ENCODE assay signal across 10 cellular contexts in genomic region chr17:27241346-27241946, GRCh38. TPM values are rescaled to one million over a fixed set of nuclear protein-coding genes. Genes with fewer than 3 reads are reported as not detected.
DNase-seq lines count a peak whose midpoint lies in the region; ATAC-seq, FAIRE-seq and TF ChIP-seq lines count a peak whose summit lies in the region.
"Had no signal": no experiment of that assay in that cellular context is flagged by ENCODE, and none has a peak within 500 bp of the region (broad histone marks: within the 10 kb centered on the region; RNA-seq: fewer than 3 reads in every experiment).

No MANE protein-coding gene starts in this region.

- H2AK5ac ChIP-seq in mesenchymal stem cell (ENCODE audit: low read length, severe bottlenecking) = no peak overlapping the region

- no peak for TF ChIP-seq POLR2A in HepG2 (IDR thresholded peaks at IDR 0.05; ENCODE audit: insufficient read depth in 1 of 2, low read depth in 2 of 2, low read length in 2 of 2)

- H3K4me2 ChIP-seq in parathyroid adenoma (ENCODE audit: low read length) (no peak overlapping the region), mesenchymal stem cell (ENCODE audit: low read length, poor library complexity, severe bottlenecking) (no peak overlapping the region), HepG2 (ENCODE audit: low read depth, low read length) (no peak overlapping the region)

- H2BK5ac ChIP-seq in mesenchymal stem cell (ENCODE audit: low read depth, low read length, poor library complexity, severe bottlenecking) = no peak overlapping the region

- H2BK120ac ChIP-seq in mesenchymal stem cell (ENCODE audit: low read depth, low read length) = no peak overlapping the region

- no peak overlapping the region for H3K9ac ChIP-seq in parathyroid adenoma
- no peak overlapping the region for H3K9ac ChIP-seq in mesenchymal stem cell (ENCODE audit: low read length)
- no peak overlapping the region for H3K9ac ChIP-seq in HepG2 (ENCODE audit: insufficient read depth, low read depth, low read length)

- no peak overlapping the region for H3K23ac ChIP-seq in mesenchymal stem cell (ENCODE audit: low read length in 2 of 2)

- H3K36me3 ChIP-seq in parathyroid adenoma (ENCODE audit: control insufficient read depth, insufficient read depth, low read length) (no peaks in the 10 kb centered on the region), mesenchymal stem cell (ENCODE audit: control insufficient read depth in 1 of 2, insufficient read depth in 2 of 2, low read depth in 1 of 2, low read length in 2 of 2) (no peaks in the 10 kb centered on the region), HepG2 (replicated peaks in 1 of 2; ENCODE audit: control insufficient read depth in 1 of 2, insufficient read depth in 2 of 2, low read length in 2 of 2) (no peaks in the 10 kb centered on the region)
- H3K36me3 ChIP-seq: SJCRH30 had no signal

- TF ChIP-seq CTCF in VCaP (conservative IDR thresholded peaks at IDR 0.05) (no peak), parathyroid adenoma (IDR thresholded peaks at IDR 0.05) (no peak), HepG2 (CRISPR knock-in tag; IDR thresholded peaks at IDR 0.05) (no peak)

- in situ Hi-C loops in HepG2 (cut with HindIII; ENCODE audit: extremely low pct_ligation_motif_present, low pct_unique_long_range_greater_than_20kb) = no loop called here

- no peak overlapping the region for H3K4ac ChIP-seq in mesenchymal stem cell (ENCODE audit: low read depth in 1 of 2, low read length in 2 of 2)

- H3K27me3 ChIP-seq in parathyroid adenoma (ENCODE audit: control insufficient read depth, insufficient read depth, low read length) (no peaks in the 10 kb centered on the region), mesenchymal stem cell (ENCODE audit: control insufficient read depth in 1 of 2, insufficient read depth in 1 of 2, low read length in 2 of 2) (no peaks in the 10 kb centered on the region), HepG2 (ENCODE audit: control insufficient read depth in 1 of 2, insufficient read depth in 2 of 2, low read length in 2 of 2) (peaks cover 2 to 16% of the 10 kb centered on the region in 2 experiments; a peak in 3 of 5 replicates)
- H3K27me3 ChIP-seq: SJCRH30 had no signal

- intact Hi-C loops in HepG2 (cut with micrococcal nuclease; ENCODE audit: unreplicated experiment) = no loop called here

- no peak overlapping the region for H3K14ac ChIP-seq in mesenchymal stem cell (ENCODE audit: low read length in 2 of 2)

- H3K18ac ChIP-seq in mesenchymal stem cell (ENCODE audit: low read depth in 1 of 2, low read length in 2 of 2) = no peak overlapping the region

- no peaks in the 10 kb centered on the region for H4K20me1 ChIP-seq in HepG2 (ENCODE audit: insufficient read depth, low read length)

- FAIRE-seq in HepG2 (lab: Jason Lieb, UNC) = no peak
- FAIRE-seq: colon had no signal

- H2BK15ac ChIP-seq in mesenchymal stem cell (ENCODE audit: low read depth, poor library complexity, severe bottlenecking) = no peak overlapping the region

- CTCF ChIA-PET in HepG2 (lab: Yijun Ruan, JAX; ENCODE audit: low intra/inter-chr PET ratio, low total read pairs) = no interaction called here

- WGBS in mesenchymal stem cell = 72% methylated on average over 4 of the region's 5 CpGs
- WGBS in HepG2 (ENCODE audit: low lambda C conversion rate) = 9% methylated on average over 4 of the region's 5 CpGs

- H3K27ac ChIP-seq in VCaP (peak overlapping the region; percentile 44), parathyroid adenoma (no peak overlapping the region), mesenchymal stem cell (ENCODE audit: low read length, poor library complexity, severe bottlenecking) (no peak overlapping the region), HepG2 (ENCODE audit: extremely low read length, insufficient read depth, low read length) (no peak overlapping the region)
- H3K27ac ChIP-seq: SJCRH30 had no signal

- H3K9me3 ChIP-seq in parathyroid adenoma (ENCODE audit: control insufficient read depth, low read length) = no peaks in the 10 kb centered on the region
- no peaks in the 10 kb centered on the region for H3K9me3 ChIP-seq in mesenchymal stem cell (ENCODE audit: control insufficient read depth, low read length)
- H3K9me3 ChIP-seq in HepG2 (ENCODE audit: low read length) = no peaks in the 10 kb centered on the region
- H3K9me3 ChIP-seq: SJCRH30 had no signal

- peaks cover 13% of the 10 kb centered on the region for H3K4me1 ChIP-seq in parathyroid adenoma
- H3K4me1 ChIP-seq in mesenchymal stem cell (ENCODE audit: control insufficient read depth, insufficient read depth, low read depth, low read length) = peaks cover 3% of the 10 kb centered on the region
- H3K4me1 ChIP-seq in HepG2 (ENCODE audit: insufficient read depth, low read length) = peaks cover 38% of the 10 kb centered on the region

- peak overlapping the region; percentile 8 for H2AFZ ChIP-seq in parathyroid adenoma
- no peak overlapping the region for H2AFZ ChIP-seq in mesenchymal stem cell (ENCODE audit: low read depth, low read length)
- H2AFZ ChIP-seq in HepG2 (ENCODE audit: low read length) = no peak overlapping the region

- no peak overlapping the region for H4K91ac ChIP-seq in mesenchymal stem cell (ENCODE audit: low read length)

- no TSS peak for BruUV-seq in HepG2 (replicated peaks; lab: Mats Ljungman, UMichigan)

- H3K79me1 ChIP-seq in mesenchymal stem cell (replicated peaks; ENCODE audit: low read length, poor library complexity, severe bottlenecking) = no peaks in the 10 kb centered on the region

- no peak for TF ChIP-seq RAD21 in HepG2 (CRISPR knock-in tag; IDR thresholded peaks at IDR 0.05)

- DNase-seq in mesenchymal stem cell (no peak), NCI-H187 (lab: John Stamatoyannopoulos, UW) (no peak), HepG2 (ENCODE audit: low spot score) (no peak)
- DNase-seq in stimulated activated CD4-positive, alpha-beta T cell treated with anti-CD3 and anti-CD28 coated beads, Interleukin-4, amount 100 ng/mL, for 4 hours = no peak
- DNase-seq: SJCRH30 had no signal

- no peak overlapping the region for H2BK12ac ChIP-seq in mesenchymal stem cell (ENCODE audit: low read length in 2 of 2)

- H3K79me2 ChIP-seq in parathyroid adenoma (no peaks in the 10 kb centered on the region), HepG2 (ENCODE audit: insufficient read depth, low read length) (no peaks in the 10 kb centered on the region)

- POLR2A ChIA-PET in HepG2 (lab: Yijun Ruan, JAX) = no interaction called here

- TF ChIP-seq EP300 in HepG2 (IDR thresholded peaks at IDR 0.05; ENCODE audit: low read depth in 2 of 2, low read length in 2 of 2) (no peak), HepG2 (CRISPR knock-in tag; IDR thresholded peaks at IDR 0.05; ENCODE audit: borderline replicate concordance) (no peak)

- ATAC-seq in GM18520 (IDR thresholded peaks at IDR 0.05; ENCODE audit: unreplicated experiment) = peak; percentile 31
- peak; percentile 39 for ATAC-seq in HG02623 (IDR thresholded peaks at IDR 0.05; ENCODE audit: unreplicated experiment)
- ATAC-seq in HepG2 = no peak

- H3K4me3 ChIP-seq in parathyroid adenoma (ENCODE audit: low read depth, low read length) (no peak overlapping the region), mesenchymal stem cell (ENCODE audit: insufficient read depth in 1 of 2, low read depth in 1 of 2, low read length in 2 of 2) (no peak overlapping the region), HepG2 (replicated peaks in 1 of 3; ENCODE audit: insufficient read depth in 1 of 3, low read depth in 2 of 3, low read length in 3 of 3) (no peak overlapping the region)
- H3K4me3 ChIP-seq: SJCRH30 had no signal

- H4K8ac ChIP-seq in mesenchymal stem cell (ENCODE audit: low read length) = no peak overlapping the region

TF ChIP-seq in HepG2, 621 proteins besides CTCF, POLR2A, EP300 and RAD21:
- no peak for TF ChIP-seq ZNF577 (CRISPR knock-in tag; IDR thresholded peaks at IDR 0.05; ENCODE audit: borderline replicate concordance, low read depth)
- TF ChIP-seq ARNTL (CRISPR knock-in tag; IDR thresholded peaks at IDR 0.05) = no peak
- TF ChIP-seq RBAK (CRISPR knock-in tag; IDR thresholded peaks at IDR 0.05) = no peak
- no peak for TF ChIP-seq NCOA2 (CRISPR knock-in tag; IDR thresholded peaks at IDR 0.05)
- TF ChIP-seq HDAC1 (CRISPR knock-in tag; IDR thresholded peaks at IDR 0.05) = no peak
- TF ChIP-seq ISL2 (CRISPR knock-in tag; IDR thresholded peaks at IDR 0.05) = no peak
- TF ChIP-seq SP4 (CRISPR knock-in tag; IDR thresholded peaks at IDR 0.05) = no peak
- no peak for TF ChIP-seq ZNF382 (CRISPR knock-in tag; IDR thresholded peaks at IDR 0.05; ENCODE audit: borderline replicate concordance)
- TF ChIP-seq THAP11 (CRISPR knock-in tag; IDR thresholded peaks at IDR 0.05) = no peak
- no peak for TF ChIP-seq NFRKB (IDR thresholded peaks at IDR 0.05)

RNA-seq across cellular contexts. Expression of gene WSB1, which starts 52.5 kb away (rescaled TPM):
- polyA plus RNA-seq in mesenchymal stem cell (2013, experiment 1 of 2) = 72.2 TPM
- polyA plus RNA-seq in mesenchymal stem cell (2013, experiment 2 of 2) = 74.8 TPM
- 81.3 and 93.3 TPM in 2 replicates for total RNA-seq in HepG2 (2016; rRNA removed; fragmentation: Illumina TruSeq; extraction: Trizol)
- 26.6 and 31.7 TPM in 2 replicates for total RNA-seq in HepG2 (2016; cell fraction: cytosol; rRNA removed; fragmentation: Illumina TruSeq; extraction: Trizol; ENCODE audit: low read depth)
- total RNA-seq in HepG2 (2016; cell fraction: insoluble cytoplasmic fraction; rRNA removed; fragmentation: Illumina TruSeq; extraction: Trizol) = 77.2 and 87.4 TPM in 2 replicates
- total RNA-seq in HepG2 (2016; cell fraction: membrane; rRNA removed; fragmentation: Illumina TruSeq; extraction: Trizol) = 21.0 and 21.8 TPM in 2 replicates
- 85.9 and 97.4 TPM in 2 replicates for total RNA-seq in HepG2 (2016; cell fraction: nucleus; rRNA removed; fragmentation: Illumina TruSeq; extraction: Trizol)
- polyA plus RNA-seq in HepG2 (2011; rRNA removed) = 253 and 294 TPM in 2 replicates
- 120 and 143 TPM in 2 replicates for polyA plus RNA-seq in HepG2 (2011; cell fraction: cytosol; rRNA removed)
- 1,276 and 1,394 TPM in 2 replicates for polyA plus RNA-seq in HepG2 (2011; cell fraction: nucleus; rRNA removed)
- 89.4 and 114 TPM in 2 replicates for polyA plus RNA-seq in HepG2 (2012)
- 1.8 and 1.9 TPM in 2 replicates for polyA plus RNA-seq in HepG2 (2016; cell fraction: cytosol; fragmentation: Illumina TruSeq; extraction: Trizol; ENCODE audit: low read depth)
- polyA plus RNA-seq in HepG2 (2016; cell fraction: insoluble cytoplasmic fraction; fragmentation: Illumina TruSeq; extraction: Trizol; ENCODE audit: low read depth) = 71.2 and 71.6 TPM in 2 replicates
- 3.9 and 4.5 TPM in 2 replicates for polyA plus RNA-seq in HepG2 (2016; cell fraction: membrane; fragmentation: Illumina TruSeq; extraction: Trizol; ENCODE audit: low read depth)
- polyA plus RNA-seq in HepG2 (2016; cell fraction: nucleus; fragmentation: Illumina TruSeq; extraction: Trizol; ENCODE audit: insufficient read depth, low read depth) = 181 and 184 TPM in 2 replicates
- 35.0 and 79.1 TPM in 2 replicates for polyA minus RNA-seq in HepG2 (2011; rRNA and poly(A)+ RNA removed; ENCODE audit: low replicate concordance)
- polyA minus RNA-seq in HepG2 (2011; cell fraction: cytosol; rRNA and poly(A)+ RNA removed) = 52.6 and 57.0 TPM in 2 replicates
- polyA minus RNA-seq in HepG2 (2011; cell fraction: nucleus; rRNA and poly(A)+ RNA removed) = 216 and 246 TPM in 2 replicates
